Comparison of ENCODE assay signal across 1 cellular context in genomic region chr9:86562691-86563090, GRCh38.
TF ChIP-seq lines count a peak whose summit lies in the region.

No MANE protein-coding gene starts in this region.

TF ChIP-seq in SK-N-SH treated with all-trans-retinoic acid at 6 μM for 48 hours, 23 proteins besides CTCF, POLR2A, EP300 and RAD21 (continued from another document):
- TF ChIP-seq TSHZ2 (CRISPR knock-in tag; IDR thresholded peaks at IDR 0.05) (no peak), ZFP3 (CRISPR knock-in tag; IDR thresholded peaks at IDR 0.05) (no peak), RARB (CRISPR knock-in tag; IDR thresholded peaks at IDR 0.05) (no peak), ZNF70 (CRISPR knock-in tag; IDR thresholded peaks at IDR 0.05) (no peak), PATZ1 (CRISPR knock-in tag; IDR thresholded peaks at IDR 0.05; ENCODE audit: borderline replicate concordance) (no peak), ARNTL (CRISPR knock-in tag; IDR thresholded peaks at IDR 0.05; ENCODE audit: borderline replicate concordance, low read depth) (no peak), ZC3H10 (CRISPR knock-in tag; IDR thresholded peaks at IDR 0.05) (no peak), ZNF565 (CRISPR knock-in tag; conservative IDR thresholded peaks at IDR 0.05; ENCODE audit: low read depth) (no peak), CSRNP3 (CRISPR knock-in tag; IDR thresholded peaks at IDR 0.05) (no peak), GLIS3 (CRISPR knock-in tag; IDR thresholded peaks at IDR 0.05) (no peak), OSR1 (CRISPR knock-in tag; IDR thresholded peaks at IDR 0.05) (no peak), ESRRG (CRISPR knock-in tag; IDR thresholded peaks at IDR 0.05) (no peak)
